In genomic region chr15:41557673-41558399, GRCh38 we compare ENCODE assay signal across 8 cellular contexts. TPM values are rescaled to one million over a fixed set of nuclear protein-coding genes. Genes with fewer than 3 reads are reported as not detected.
DNase-seq lines count a peak whose midpoint lies in the region; ATAC-seq lines count a peak whose summit lies in the region.

No MANE protein-coding gene starts in this region.

- H3K27ac ChIP-seq in cingulate gyrus (ENCODE audit: low read depth, low read length): peak overlapping the region; percentile 90

- DNase-seq in CMK (ENCODE audit: low read depth) (peak; percentile 52), HCEC 1CT (peak; percentile 66), NCI-H460 (ENCODE audit: extremely low read depth, low read depth) (peak; percentile 45), left kidney (ENCODE audit: low read depth, low spot score) (peak; percentile 89)
- peak; percentile 66 to 70 for DNase-seq in activated CD4-positive, alpha-beta T cell treated with anti-CD3 and anti-CD28 coated beads for 4 hours
- DNase-seq in stimulated activated CD4-positive, alpha-beta T cell treated with anti-CD3 and anti-CD28 coated beads, Interleukin-2, amount 100 ng/mL, for 4 hours (ENCODE audit: low read depth): peak; percentile 59

- no peak for ATAC-seq in HG03139 (IDR thresholded peaks at IDR 0.05; ENCODE audit: unreplicated experiment)

RNA-seq across cellular contexts. Expression of gene TYRO3, which starts 1.2 kb away (rescaled TPM):
- 7.9 and 10.6 TPM in 2 replicates for total RNA-seq in NCI-H460 (2014; rRNA removed; shearing (Covaris generic))
- 24.3 and 36.9 TPM in 2 replicates for polyA plus RNA-seq in NCI-H460 (2014; cell fraction: nucleus; rRNA removed)

RNA-seq across cellular contexts. Expression of gene RPAP1, which starts 13.8 kb away (rescaled TPM):
- 27.0 and 28.7 TPM in 2 replicates for total RNA-seq in NCI-H460 (2014; rRNA removed; shearing (Covaris generic))
- polyA plus RNA-seq in NCI-H460 (2014; cell fraction: nucleus; rRNA removed): 23.5 and 42.4 TPM in 2 replicates

RNA-seq across cellular contexts. Expression of gene LTK, which starts 44.2 kb away (rescaled TPM):
- 0.02 TPM in 1 of 2 replicates, not detected in the other for total RNA-seq in NCI-H460 (2014; rRNA removed; shearing (Covaris generic))
- not detected in 2 replicates for polyA plus RNA-seq in NCI-H460 (2014; cell fraction: nucleus; rRNA removed)
